12 cellular contexts compared by ENCODE assay signal in genomic region chr2:224518806-224519580, GRCh38.
DNase-seq lines count a peak whose midpoint lies in the region; ATAC-seq, FAIRE-seq and TF ChIP-seq lines count a peak whose summit lies in the region.
"Had no signal": no experiment of that assay in that cellular context is flagged by ENCODE, and none has a peak within 500 bp of the region (broad histone marks: within the 10 kb centered on the region; RNA-seq: fewer than 3 reads in every experiment).

No MANE protein-coding gene starts in this region.

- dilution Hi-C loops in endothelial cell of umbilical vein (cut with MboI; ENCODE audit: extremely low pct_ligation_motif_present, low sequenced_read_pairs): no loop called here

- H3K4me3 Mint-ChIP-seq in naive thymus-derived CD4-positive, alpha-beta T cell: peak overlapping the region in 5 of 10 donors; percentile 4 to 21 (median 8)

- H3K9ac ChIP-seq in endothelial cell of umbilical vein (replicated peaks; ENCODE audit: extremely low read depth, insufficient read depth, low read length): no peak overlapping the region

- intact Hi-C loops in OCI-LY7 (cut with micrococcal nuclease; ENCODE audit: unreplicated experiment) (no loop called here), endothelial cell of umbilical vein (cut with micrococcal nuclease) (no loop called here)
- intact Hi-C loops in naive thymus-derived CD4-positive, alpha-beta T cell (cut with micrococcal nuclease): loop anchor here in 1 of 2 donors (1.0 to 10.0 kb wide), 2 partner anchors 8 to 136 kb away; no protein-coding TSS in a partner anchor

- H3K4me3 ChIP-seq in OCI-LY7 (ENCODE audit: low read depth, low read length, poor library complexity, severe bottlenecking) (peak overlapping the region; percentile 25), endothelial cell of umbilical vein (replicated peaks in 1 of 3; ENCODE audit: insufficient read depth in 1 of 3, low read depth in 1 of 3, low read length in 3 of 3) (no peak overlapping the region)
- H3K4me3 ChIP-seq in naive thymus-derived CD4-positive, alpha-beta T cell (ENCODE audit: low read length): no peak overlapping the region
- H3K4me3 ChIP-seq: body of pancreas had no signal

- FAIRE-seq in endothelial cell of umbilical vein (lab: Jason Lieb, UNC): peak; percentile 18

- H3K36me3 ChIP-seq in OCI-LY7 (ENCODE audit: insufficient read depth, low read length): peaks cover 38% of the 10 kb centered on the region
- no peaks in the 10 kb centered on the region for H3K36me3 ChIP-seq in endothelial cell of umbilical vein (ENCODE audit: control insufficient read depth in 2 of 2, extremely low read depth in 1 of 2, insufficient read depth in 2 of 2, low read length in 2 of 2)
- peaks cover 0 to 2% (median 0%) of the 10 kb centered on the region in 3 experiments for H3K36me3 ChIP-seq in naive thymus-derived CD4-positive, alpha-beta T cell (ENCODE audit: control insufficient read depth in 2 of 3, insufficient read depth in 3 of 3, low read length in 3 of 3)

- H2AFZ ChIP-seq in OCI-LY7 (ENCODE audit: low read length) (no peak overlapping the region), endothelial cell of umbilical vein (ENCODE audit: low read depth, low read length) (no peak overlapping the region)

- H3K4me2 ChIP-seq in OCI-LY7 (ENCODE audit: low read length) (peak overlapping the region; percentile 80), endothelial cell of umbilical vein (ENCODE audit: insufficient read depth, low read length) (no peak overlapping the region)

- peaks cover 70% of the 10 kb centered on the region for H3K4me1 ChIP-seq in OCI-LY7 (ENCODE audit: insufficient read depth, low read length, poor library complexity, severe bottlenecking)
- H3K4me1 ChIP-seq in endothelial cell of umbilical vein (ENCODE audit: control insufficient read depth, extremely low read depth, insufficient read depth, low read length): peaks cover 2% of the 10 kb centered on the region
- H3K4me1 ChIP-seq in naive thymus-derived CD4-positive, alpha-beta T cell (ENCODE audit: control insufficient read depth in 2 of 2, insufficient read depth in 2 of 2, low read length in 2 of 2): peaks cover 24 to 27% of the 10 kb centered on the region in 2 donors

- TF ChIP-seq CTCF in OCI-LY7 (conservative IDR thresholded peaks at IDR 0.05; ENCODE audit: low read length) (no peak), endothelial cell of umbilical vein (IDR thresholded peaks at IDR 0.05; ENCODE audit: extremely low read depth in 1 of 2, insufficient read depth in 1 of 2, low read depth in 1 of 2, low read length in 2 of 2) (no peak)

- peak overlapping the region in 2 of 9 donors; percentile 50 to 52 for H3K27ac Mint-ChIP-seq in naive thymus-derived CD4-positive, alpha-beta T cell

- ATAC-seq in naive thymus-derived CD4-positive, alpha-beta T cell: no peak
- ATAC-seq: body of pancreas had no signal

- H4K20me1 ChIP-seq in OCI-LY7 (ENCODE audit: insufficient read depth, low read length) (no peaks in the 10 kb centered on the region), endothelial cell of umbilical vein (replicated peaks; ENCODE audit: control insufficient read depth, extremely low read depth, insufficient read depth, low read length) (peaks cover 2% of the 10 kb centered on the region)

- BruUV-seq in OCI-LY7 (replicated peaks; lab: Mats Ljungman, UMichigan): no TSS peak
- BruUV-seq in endothelial cell of umbilical vein (replicated peaks; lab: Mats Ljungman, UMichigan): no TSS peak

- CTCF ChIA-PET in OCI-LY7 (lab: Charles Lee; ENCODE audit: unreplicated experiment) (no interaction called here), endothelial cell of umbilical vein (lab: Charles Lee) (no interaction called here)
- CTCF ChIA-PET in naive thymus-derived CD4-positive, alpha-beta T cell (lab: Charles Lee): interaction anchor here (0.6 kb wide), 1 partner anchor 11 kb away, joined by 7 read pairs; no protein-coding TSS in a partner anchor

- no peak for TF ChIP-seq POLR2A in endothelial cell of umbilical vein (IDR thresholded peaks at IDR 0.05; ENCODE audit: low read depth, low read length)

- no peaks in the 10 kb centered on the region for H3K27me3 Mint-ChIP-seq in naive thymus-derived CD4-positive, alpha-beta T cell

- H3K9me1 ChIP-seq in endothelial cell of umbilical vein (replicated peaks; ENCODE audit: control insufficient read depth, extremely low read depth, insufficient read depth, low read length): no peaks in the 10 kb centered on the region

- H3K9me2 ChIP-seq in OCI-LY7 (ENCODE audit: insufficient read depth, low read length): no peaks in the 10 kb centered on the region

- H3K9me3 ChIP-seq in OCI-LY7 (ENCODE audit: low read length) (no peaks in the 10 kb centered on the region), endothelial cell of umbilical vein (replicated peaks; ENCODE audit: control insufficient read depth, insufficient read depth, low read length) (no peaks in the 10 kb centered on the region)
- H3K9me3 ChIP-seq in naive thymus-derived CD4-positive, alpha-beta T cell (ENCODE audit: control insufficient read depth in 2 of 3, low read length in 3 of 3): no peaks in the 10 kb centered on the region
- H3K9me3 ChIP-seq: body of pancreas had no signal

- POLR2A ChIA-PET in OCI-LY7 (lab: Charles Lee): interaction anchor here (0.6 to 6.5 kb wide), 15 partner anchors 9 to 223 kb away, joined by 3 to 48 read pairs (median 6); partner anchors contain the start of gene CUL3
- POLR2A ChIA-PET in endothelial cell of umbilical vein (lab: Charles Lee): no interaction called here
- POLR2A ChIA-PET in naive thymus-derived CD4-positive, alpha-beta T cell (lab: Charles Lee): no interaction called here

- peaks cover 50 to 70% (median 58%) of the 10 kb centered on the region in 7 donors for H3K4me1 Mint-ChIP-seq in naive thymus-derived CD4-positive, alpha-beta T cell

- no peaks in the 10 kb centered on the region for H3K27me3 ChIP-seq in endothelial cell of umbilical vein (ENCODE audit: control insufficient read depth in 2 of 2, insufficient read depth in 2 of 2, low read length in 2 of 2)
- H3K27me3 ChIP-seq in naive thymus-derived CD4-positive, alpha-beta T cell (ENCODE audit: control insufficient read depth in 2 of 2, insufficient read depth in 2 of 2, low read length in 2 of 2): no peaks in the 10 kb centered on the region
- H3K27me3 ChIP-seq: body of pancreas had no signal

- peak overlapping the region; percentile 97 for H3K27ac ChIP-seq in OCI-LY7 (ENCODE audit: low read depth, low read length, poor library complexity, severe bottlenecking)
- H3K27ac ChIP-seq in endothelial cell of umbilical vein (ENCODE audit: insufficient read depth, low read depth, low read length): no peak overlapping the region
- no peak overlapping the region for H3K27ac ChIP-seq in naive thymus-derived CD4-positive, alpha-beta T cell (ENCODE audit: low read depth, low read length)
- H3K27ac ChIP-seq: body of pancreas had no signal

- H3K9me3 Mint-ChIP-seq in naive thymus-derived CD4-positive, alpha-beta T cell: no peaks in the 10 kb centered on the region

- peak; percentile 27 for DNase-seq in GM04504 (ENCODE audit: low read depth)
- DNase-seq in OCI-LY7 (ENCODE audit: low spot score): peak; percentile 25
- no peak for DNase-seq in endothelial cell of umbilical vein (ENCODE audit: low read depth, low spot score)
- DNase-seq in renal cortical epithelial cell (ENCODE audit: low read depth): peak; percentile 22
- DNase-seq in OCI-M2 (lab: John Stamatoyannopoulos, UW; ENCODE audit: unreplicated experiment): no peak
- no peak for DNase-seq in naive thymus-derived CD4-positive, alpha-beta T cell
- no peak for DNase-seq in activated CD4-positive, CD25-positive, alpha-beta regulatory T cell treated with anti-CD3 and anti-CD28 coated beads, Interleukin-2, amount 50 U/mL, for 72 hours
- DNase-seq: body of pancreas, DMS79 treated with DMSO at 0.1 percent for 48 hours, NCI-H1092, NCI-H526, T-helper 2 cell had no signal

- peaks cover 3 to 23% (median 9%) of the 10 kb centered on the region in 5 donors for H3K36me3 Mint-ChIP-seq in naive thymus-derived CD4-positive, alpha-beta T cell

- H3K79me2 ChIP-seq in OCI-LY7 (ENCODE audit: insufficient read depth, low read depth, low read length) (peaks cover 100% of the 10 kb centered on the region), endothelial cell of umbilical vein (ENCODE audit: control insufficient read depth, insufficient read depth, low read length) (peaks cover 84% of the 10 kb centered on the region)

TF ChIP-seq in endothelial cell of umbilical vein, 7 proteins besides CTCF, POLR2A, EP300 and RAD21:
- TF ChIP-seq GATA2 (IDR thresholded peaks at IDR 0.05; ENCODE audit: insufficient read depth, insufficient read length, low read depth, low read length) (no peak), MYC (IDR thresholded peaks at IDR 0.05; ENCODE audit: low read depth, low read length) (no peak), JUN (IDR thresholded peaks at IDR 0.05; ENCODE audit: borderline replicate concordance, insufficient read depth, insufficient read length, low read depth) (no peak), FOS (IDR thresholded peaks at IDR 0.05; ENCODE audit: borderline replicate concordance, insufficient read depth, low read length) (no peak), EZH2 (IDR thresholded peaks at IDR 0.05; ENCODE audit: borderline replicate concordance, low read depth, low read length, severe bottlenecking) (no peak), POLR2AphosphoS5 (IDR thresholded peaks at IDR 0.05; ENCODE audit: insufficient read depth, low read depth, low read length) (no peak)
- TF ChIP-seq, protein P1, sequence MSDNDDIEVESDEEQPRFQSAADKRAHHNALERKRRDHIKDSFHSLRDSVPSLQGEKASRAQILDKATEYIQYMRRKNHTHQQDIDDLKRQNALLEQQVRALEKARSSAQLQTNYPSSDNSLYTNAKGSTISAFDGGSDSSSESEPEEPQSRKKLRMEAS (IDR thresholded peaks at IDR 0.05; ENCODE audit: insufficient read depth, insufficient read length): no peak

Comparison
In these comparisons a context has a peak if more than half of its experiments do, and no peak if none do; other contexts are left out.
1. DNase-seq: peak in GM04504 (single experiment), OCI-LY7 (single experiment) and renal cortical epithelial cell (single experiment); none in endothelial cell of umbilical vein (single experiment), OCI-M2 (single experiment), naive thymus-derived CD4-positive, alpha-beta T cell (0 of 9) and activated CD4-positive, CD25-positive, alpha-beta regulatory T cell treated with anti-CD3 and anti-CD28 coated beads, Interleukin-2, amount 50 U/mL, for 72 hours (single experiment).